ENCODE assay signal across 8 cellular contexts in genomic region chr19:52189745-52190678, GRCh38. TPM values are rescaled to one million over a fixed set of nuclear protein-coding genes. Genes with fewer than 3 reads are reported as not detected.
DNase-seq lines count a peak whose midpoint lies in the region; ATAC-seq lines count a peak whose summit lies in the region.

Gene PPP2R1A (plus strand): TSS chr19:52190052. CDS start chr19:52190097, 45 bp downstream.

- H3K9ac ChIP-seq in BLaER1 treated with 17β-estradiol and CSF1 and Interleukin-3, amounts not matched to agents 10 nM and 100 nM: peak within 1 kb of the TSS; percentile 96 to 100 (median 98)

- H3K4me1 ChIP-seq in BLaER1 treated with 17β-estradiol and CSF1 and Interleukin-3, amounts not matched to agents 10 nM and 100 nM: peaks cover 37 to 51% (median 41%) of the 10 kb centered on the region in 10 experiments

- peaks cover 0 to 14% (median 0%) of the 10 kb centered on the region in 11 experiments; a peak in 4 of 22 replicates for H3K9me3 ChIP-seq in BLaER1 treated with 17β-estradiol and CSF1 and Interleukin-3, amounts not matched to agents 10 nM and 100 nM (replicated peaks in 1 of 11)

- DNase-seq in NCI-H748 (lab: John Stamatoyannopoulos, UW; ENCODE audit: unreplicated experiment): peak; percentile 100
- peak; percentile 98 for DNase-seq in activated CD4-positive, alpha-beta T cell treated with anti-CD3 and anti-CD28 coated beads, Interleukin-2, amount 50 U/mL, for 1 hour
- DNase-seq in cortex of kidney (lab: John Stamatoyannopoulos, UW): peak; percentile 54
- peak; percentile 98 to 100 for DNase-seq in left colon
- DNase-seq in stimulated activated CD4-positive, alpha-beta T cell treated with anti-CD3 and anti-CD28 coated beads, Interleukin-1b, Interleukin-23, amount 100 ng/mL, for 48 hours: peak; percentile 99

- ATAC-seq in GM19351 (IDR thresholded peaks at IDR 0.05; ENCODE audit: unreplicated experiment): peak; percentile 87
- ATAC-seq in HG03521 (IDR thresholded peaks at IDR 0.05; ENCODE audit: unreplicated experiment): peak; percentile 87
- ATAC-seq in left colon: peak; percentile 84

- peak within 1 kb of the TSS; percentile 80 to 96 (median 90) for H3K4me3 ChIP-seq in BLaER1 treated with 17β-estradiol and CSF1 and Interleukin-3, amounts not matched to agents 10 nM and 100 nM

- peak within 1 kb of the TSS; percentile 96 to 100 (median 98) for H3K27ac ChIP-seq in BLaER1 treated with 17β-estradiol and CSF1 and Interleukin-3, amounts not matched to agents 10 nM and 100 nM

- intact Hi-C loops in left colon (cut with DNase I, micrococcal nuclease): no loop called here

- H3K4me2 ChIP-seq in BLaER1 treated with 17β-estradiol and CSF1 and Interleukin-3, amounts not matched to agents 10 nM and 100 nM: peak within 1 kb of the TSS; percentile 94 to 100 (median 98)

- H3K36me3 ChIP-seq in BLaER1 treated with 17β-estradiol and CSF1 and Interleukin-3, amounts not matched to agents 10 nM and 100 nM: peaks cover 29 to 41% (median 33%) of the 10 kb centered on the region in 11 experiments

- peaks cover 37 to 46% (median 43%) of the 10 kb centered on the region in 11 experiments; a peak in 21 of 22 replicates for H4K20me1 ChIP-seq in BLaER1 treated with 17β-estradiol and CSF1 and Interleukin-3, amounts not matched to agents 10 nM and 100 nM

- H3K27me3 ChIP-seq in BLaER1 treated with 17β-estradiol and CSF1 and Interleukin-3, amounts not matched to agents 10 nM and 100 nM: no peaks in the 10 kb centered on the region

RNA-seq across cellular contexts. Expression of gene PPP2R1A, which starts in this region (rescaled TPM):
- 100 to 1,000 TPM; 262 to 281 TPM for total RNA-seq in left colon

Comparison
In these comparisons a context has a peak if more than half of its experiments do, and no peak if none do; other contexts are left out.
1. Peak in every context shown above with its lines: DNase-seq, ATAC-seq, H3K4me3 ChIP-seq and H3K27ac ChIP-seq.